In genomic region chr9:98908897-98909634, GRCh38 we compare ENCODE assay signal across 14 cellular contexts. TPM values are rescaled to one million over a fixed set of nuclear protein-coding genes. Genes with fewer than 3 reads are reported as not detected.
DNase-seq lines count a peak whose midpoint lies in the region; ATAC-seq, FAIRE-seq and TF ChIP-seq lines count a peak whose summit lies in the region.
"Had no signal": no experiment of that assay in that cellular context is flagged by ENCODE, and none has a peak within 500 bp of the region (broad histone marks: within the 10 kb centered on the region; RNA-seq: fewer than 3 reads in every experiment).

No MANE protein-coding gene starts in this region.

- H3K36me3 Mint-ChIP-seq in astrocyte (ENCODE audit: low read depth, unreplicated experiment) = peaks cover 3% of the 10 kb centered on the region

- peak overlapping the region; percentile 74 for H3K4me2 ChIP-seq in astrocyte (ENCODE audit: low read length)

- ATAC-seq in HG03520 (IDR thresholded peaks at IDR 0.05; ENCODE audit: unreplicated experiment) (no peak), GM18867 (IDR thresholded peaks at IDR 0.05; ENCODE audit: unreplicated experiment) (no peak)

- peak overlapping the region; percentile 59 for H3K27ac ChIP-seq in astrocyte (ENCODE audit: low read depth, low read length)
- peak overlapping the region; percentile 28 to 84 (median 70) for H3K27ac ChIP-seq in stomach

- no peaks in the 10 kb centered on the region for H3K79me2 ChIP-seq in astrocyte (ENCODE audit: insufficient read depth, low read length)

- no peak for TF ChIP-seq CTCF in astrocyte (IDR thresholded peaks at IDR 0.05; ENCODE audit: insufficient read depth, low read depth, low read length)
- no peak for TF ChIP-seq CTCF in stomach (IDR thresholded peaks at IDR 0.05)

- H3K4me1 ChIP-seq in astrocyte (ENCODE audit: insufficient read depth, low read length) = peaks cover 20% of the 10 kb centered on the region
- peaks cover 0 to 24% (median 13%) of the 10 kb centered on the region in 4 donors for H3K4me1 ChIP-seq in stomach

- peak overlapping the region; percentile 19 for H2AFZ ChIP-seq in astrocyte (ENCODE audit: low read depth, low read length)

- no peak for TF ChIP-seq POLR2A in stomach (IDR thresholded peaks at IDR 0.05)

- H3K4me3 ChIP-seq in astrocyte (ENCODE audit: insufficient read depth, low read depth, low read length) (no peak overlapping the region), stomach (no peak overlapping the region)

- H3K27me3 Mint-ChIP-seq in astrocyte (ENCODE audit: low read depth, unreplicated experiment) = peaks cover 9% of the 10 kb centered on the region

- H3K9ac ChIP-seq in astrocyte (ENCODE audit: low read length) = peak overlapping the region; percentile 20

- H3K9me3 ChIP-seq in astrocyte (ENCODE audit: insufficient read depth, low read depth, low read length) (no peaks in the 10 kb centered on the region), stomach (no peaks in the 10 kb centered on the region)

- no peaks in the 10 kb centered on the region for H4K20me1 ChIP-seq in astrocyte (ENCODE audit: insufficient read depth, low read length)

- intact Hi-C loops in stomach (cut with DNase I; ENCODE audit: low total_unique reads) = no loop called here

- no peak overlapping the region for H3K4me3 Mint-ChIP-seq in astrocyte (ENCODE audit: unreplicated experiment)

- TF ChIP-seq EP300 in stomach (IDR thresholded peaks at IDR 0.05) = no peak

- H3K4me1 Mint-ChIP-seq in astrocyte (ENCODE audit: low read depth, unreplicated experiment) = peaks cover 35% of the 10 kb centered on the region

- no peaks in the 10 kb centered on the region for H3K9me3 Mint-ChIP-seq in astrocyte (ENCODE audit: unreplicated experiment)

- peak; percentile 85 for DNase-seq in GM03348 (ENCODE audit: low spot score)
- DNase-seq in astrocyte (ENCODE audit: low read depth) = peak; percentile 70
- peak; percentile 80 for DNase-seq in hepatic stellate cell (ENCODE audit: low spot score)
- DNase-seq in stomach = no peak
- no peak for DNase-seq in foreskin melanocyte
- no peak for DNase-seq in NOMO-1 treated with DMSO at 0.1 percent for 48 hours (lab: John Stamatoyannopoulos, UW; ENCODE audit: unreplicated experiment)
- DNase-seq: activated CD4-positive, CD25-positive, alpha-beta regulatory T cell treated with anti-CD3 and anti-CD28 coated beads, Interleukin-2, amount 50 U/mL, for 72 hours; effector memory CD4-positive, alpha-beta T cell; KBM-7; NCI-H2227 treated with DMSO at 0.1 percent for 48 hours; posterior cingulate gyrus; SHP77 had no signal

- FAIRE-seq in astrocyte (lab: Jason Lieb, UNC) = no peak

- H3K27me3 ChIP-seq in astrocyte (ENCODE audit: insufficient read depth, low read length) (peaks cover 3% of the 10 kb centered on the region), stomach (no peaks in the 10 kb centered on the region)

- H3K27ac Mint-ChIP-seq in astrocyte (ENCODE audit: unreplicated experiment) = peak overlapping the region; percentile 93

- 63 to 80% (median 69%) methylated on average over 5 of the region's 5 CpGs for WGBS in stomach, 5 donors

- H3K36me3 ChIP-seq in astrocyte (ENCODE audit: insufficient read depth, low read length) (no peaks in the 10 kb centered on the region), stomach (no peaks in the 10 kb centered on the region)

RNA-seq across cellular contexts. Expression of gene COL15A1, which starts 34.6 kb away (rescaled TPM):
- total RNA-seq in astrocyte = 5.6 and 11.7 TPM in 2 replicates
- 100 to 1,000 TPM in 2 of 5 donors, 10 to 100 TPM in 3; 26.3 to 173 (median 32.2) TPM for total RNA-seq in stomach
- 10 to 100 TPM; 10.7 to 13.3 (median 12.0) TPM for polyA plus RNA-seq in stomach

Comparison
In these comparisons a context has a peak if more than half of its experiments do, and no peak if none do; other contexts are left out.
1. DNase-seq: peak in GM03348 (single experiment), astrocyte (single experiment) and hepatic stellate cell (single experiment); none in stomach (single experiment), foreskin melanocyte (single experiment) and NOMO-1 treated with DMSO at 0.1 percent for 48 hours (single experiment).